In genomic region chr9:91131433-91131839, GRCh38 we compare ENCODE assay signal across 9 cellular contexts.
DNase-seq lines count a peak whose midpoint lies in the region; ATAC-seq and TF ChIP-seq lines count a peak whose summit lies in the region.
"Had no signal": no experiment of that assay in that cellular context is flagged by ENCODE, and none has a peak within 500 bp of the region (broad histone marks: within the 10 kb centered on the region; RNA-seq: fewer than 3 reads in every experiment).

No MANE protein-coding gene starts in this region.

- no peaks in the 10 kb centered on the region for H3K9me3 ChIP-seq in esophagus (ENCODE audit: control insufficient read depth in 2 of 2, insufficient read depth in 1 of 2, low read depth in 1 of 2, low read length in 1 of 2)

- H3K4me3 Mint-ChIP-seq in activated CD4-positive, alpha-beta T cell treated with anti-CD3 and anti-CD28 coated beads for 36 hours: peak overlapping the region; percentile 3

- intact Hi-C loops in activated CD4-positive, alpha-beta T cell treated with anti-CD3 and anti-CD28 coated beads for 36 hours (cut with DNase I, micrococcal nuclease): loop anchor here (1.0 to 5.0 kb wide), 13 partner anchors 16 to 286 kb away; no protein-coding TSS in a partner anchor

- H3K4me1 ChIP-seq in esophagus (ENCODE audit: control insufficient read depth in 2 of 2, insufficient read depth in 2 of 2, low read length in 1 of 2): no peaks in the 10 kb centered on the region

- no peak for TF ChIP-seq CTCF in AG10803 (conservative IDR thresholded peaks at IDR 0.05; ENCODE audit: low read length)

- DNase-seq in AG10803 (ENCODE audit: low read depth) (peak; percentile 98), HuH-7 (ENCODE audit: low spot score) (no peak), DMS79 treated with DMSO at 0.1 percent for 48 hours (lab: John Stamatoyannopoulos, UW) (no peak)
- DNase-seq in activated CD4-positive, alpha-beta T cell treated with anti-CD3 and anti-CD28 coated beads for 36 hours: peak; percentile 91
- peak; percentile 90 for DNase-seq in stimulated activated CD4-positive, alpha-beta T cell treated with anti-CD3 and anti-CD28 coated beads, Interleukin-1b, Interleukin-23, amount 100 ng/mL, for 48 hours

- H3K4me3 ChIP-seq in AG10803 (ENCODE audit: low read length): no peak overlapping the region
- no peak overlapping the region for H3K4me3 ChIP-seq in esophagus (ENCODE audit: low read depth in 1 of 2, low read length in 2 of 2)
- H3K4me3 ChIP-seq: cardiac muscle cell had no signal

- no peaks in the 10 kb centered on the region for H3K36me3 ChIP-seq in esophagus (ENCODE audit: control insufficient read depth in 2 of 2, insufficient read depth in 2 of 2, low read length in 1 of 2)
- H3K36me3 ChIP-seq: cardiac muscle cell had no signal

- peak overlapping the region; percentile 86 to 92 for H3K27ac ChIP-seq in esophagus (ENCODE audit: low read depth in 2 of 2, low read length in 1 of 2)
- H3K27ac ChIP-seq: cardiac muscle cell had no signal

- ATAC-seq in HG03108 (IDR thresholded peaks at IDR 0.05; ENCODE audit: unreplicated experiment): peak; percentile 56
- peak; percentile 98 for ATAC-seq in activated CD4-positive, alpha-beta T cell treated with anti-CD3 and anti-CD28 coated beads for 36 hours
- no peak for ATAC-seq in HG02678 (IDR thresholded peaks at IDR 0.05; ENCODE audit: unreplicated experiment)

- no peaks in the 10 kb centered on the region for H3K9me3 Mint-ChIP-seq in activated CD4-positive, alpha-beta T cell treated with anti-CD3 and anti-CD28 coated beads for 36 hours (ENCODE audit: low read depth)

- POLR2A ChIA-PET in activated CD4-positive, alpha-beta T cell treated with anti-CD3 and anti-CD28 coated beads for 36 hours (lab: Charles Lee): interaction anchor here (0.6 to 1.9 kb wide), 17 partner anchors 16 to 593 kb away, joined by 3 to 29 read pairs (median 5); no protein-coding TSS in a partner anchor

- peaks cover 2% of the 10 kb centered on the region for H3K36me3 Mint-ChIP-seq in activated CD4-positive, alpha-beta T cell treated with anti-CD3 and anti-CD28 coated beads for 36 hours (ENCODE audit: low read depth)

- H3K27ac Mint-ChIP-seq in activated CD4-positive, alpha-beta T cell treated with anti-CD3 and anti-CD28 coated beads for 36 hours: peak overlapping the region; percentile 94

- no peaks in the 10 kb centered on the region for H3K27me3 ChIP-seq in esophagus (ENCODE audit: control insufficient read depth in 1 of 2, insufficient read depth in 2 of 2, low read length in 2 of 2)
- H3K27me3 ChIP-seq: cardiac muscle cell had no signal

- H3K4me1 Mint-ChIP-seq in activated CD4-positive, alpha-beta T cell treated with anti-CD3 and anti-CD28 coated beads for 36 hours: peaks cover 29% of the 10 kb centered on the region

- CTCF ChIA-PET in activated CD4-positive, alpha-beta T cell treated with anti-CD3 and anti-CD28 coated beads for 36 hours (lab: Charles Lee): interaction anchor here (0.7 to 3.3 kb wide), 9 partner anchors 20 to 119 kb away, joined by 3 to 9 read pairs (median 4); no protein-coding TSS in a partner anchor

- 19 to 33% methylated on average over 8 of the region's 8 CpGs for WGBS in esophagus, 2 donors

- no peaks in the 10 kb centered on the region for H3K27me3 Mint-ChIP-seq in activated CD4-positive, alpha-beta T cell treated with anti-CD3 and anti-CD28 coated beads for 36 hours

Comparison
In these comparisons a context has a peak if more than half of its experiments do, and no peak if none do; other contexts are left out.
1. DNase-seq: peak in AG10803 (single experiment), activated CD4-positive, alpha-beta T cell treated with anti-CD3 and anti-CD28 coated beads for 36 hours (single experiment) and stimulated activated CD4-positive, alpha-beta T cell treated with anti-CD3 and anti-CD28 coated beads, Interleukin-1b, Interleukin-23, amount 100 ng/mL, for 48 hours (single experiment); none in HuH-7 (single experiment) and DMS79 treated with DMSO at 0.1 percent for 48 hours (single experiment).